Comparison of ENCODE assay signal across 13 cellular contexts in the genomic region with DNA sequence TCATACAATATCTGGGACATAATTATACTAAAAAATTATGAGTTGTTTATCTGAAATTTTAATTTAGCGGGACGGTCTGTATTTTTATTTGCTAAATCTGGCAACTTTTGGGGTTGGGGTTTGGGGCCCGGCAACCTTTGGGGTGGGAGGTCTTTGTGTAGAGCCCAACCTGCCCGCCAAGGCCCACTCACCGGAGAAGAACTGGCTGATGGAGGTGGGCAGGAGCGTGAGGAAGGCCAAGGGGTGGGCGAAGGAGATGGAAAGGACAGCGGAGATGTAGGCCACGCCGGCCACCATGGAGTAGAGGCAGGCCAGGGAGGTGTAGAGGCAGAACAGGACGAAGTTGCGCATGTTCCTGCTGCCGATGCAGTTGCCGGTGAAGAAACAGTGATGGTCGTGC. TPM values are rescaled to one million over a fixed set of nuclear protein-coding genes. Genes with fewer than 3 reads are reported as not detected.
DNase-seq lines count a peak whose midpoint lies in the region; ATAC-seq lines count a peak whose summit lies in the region.
"Had no signal": no experiment of that assay in that cellular context is flagged by ENCODE, and none has a peak within 500 bp of the region (broad histone marks: within the 10 kb centered on the region; RNA-seq: fewer than 3 reads in every experiment).

No MANE protein-coding gene starts in this region.

- ATAC-seq in activated T-helper 17 cell treated with anti-CD3 and anti-CD28 coated beads, Interleukin-2, amount 50 U/mL, for 72 hours (replicated peaks) = no peak
- ATAC-seq in memory B cell (ENCODE audit: low read depth) = no peak
- no peak for ATAC-seq in stimulated activated naive B cell treated with anti-CD40 and anti-IgM and Interleukin-4, amounts not matched to agents 10 μg/mL and 1 μg/mL and 100 μg/mL, for 72 hours (replicated peaks)

- peak overlapping the region; percentile 9 for H3K4me3 Mint-ChIP-seq in T-helper 2 cell treated with Interferon-gamma antibody and Interleukin-4, amounts not matched to agents 5 μg/mL and 100 μg/mL, for 36 hours
- H3K4me3 Mint-ChIP-seq in activated T-helper 17 cell treated with anti-CD3 and anti-CD28 coated beads, Interleukin-2, amount 50 U/mL, for 72 hours = peak overlapping the region; percentile 42
- peak overlapping the region; percentile 69 for H3K4me3 Mint-ChIP-seq in memory B cell
- peak overlapping the region; percentile 67 to 73 for H3K4me3 Mint-ChIP-seq in stimulated activated naive B cell treated with anti-CD40 and anti-IgM and Interleukin-4, amounts not matched to agents 10 μg/mL and 1 μg/mL and 100 μg/mL, for 72 hours

- no peaks in the 10 kb centered on the region for H3K9me3 Mint-ChIP-seq in T-helper 2 cell treated with Interferon-gamma antibody and Interleukin-4, amounts not matched to agents 5 μg/mL and 100 μg/mL, for 36 hours
- no peaks in the 10 kb centered on the region for H3K9me3 Mint-ChIP-seq in activated T-helper 17 cell treated with anti-CD3 and anti-CD28 coated beads, Interleukin-2, amount 50 U/mL, for 72 hours
- no peaks in the 10 kb centered on the region for H3K9me3 Mint-ChIP-seq in memory B cell
- H3K9me3 Mint-ChIP-seq in stimulated activated naive B cell treated with anti-CD40 and anti-IgM and Interleukin-4, amounts not matched to agents 10 μg/mL and 1 μg/mL and 100 μg/mL, for 72 hours = no peaks in the 10 kb centered on the region

- DNase-seq in T-helper 2 cell treated with Interferon-gamma antibody and Interleukin-4, amounts not matched to agents 5 μg/mL and 100 μg/mL, for 36 hours (ENCODE audit: low spot score) = no peak
- DNase-seq in T-helper 2 cell (no peak), memory B cell (ENCODE audit: low spot score in 2 of 2) (no peak), AG20443 (ENCODE audit: low spot score) (no peak), NCI-H187 treated with DMSO at 0.1 percent for 48 hours (lab: John Stamatoyannopoulos, UW) (no peak)
- DNase-seq in stimulated activated naive B cell treated with anti-CD40 and anti-IgM and Interleukin-4, amounts not matched to agents 10 μg/mL and 1 μg/mL and 100 μg/mL, for 72 hours = no peak
- DNase-seq in stimulated activated CD8-positive, alpha-beta memory T cell treated with anti-CD3 and anti-CD28 coated beads, Interleukin-4, amount 100 ng/mL, for 48 hours = no peak
- DNase-seq: foreskin melanocyte, NCI-H524 treated with DMSO at 0.1 percent for 48 hours, thyroid gland had no signal

- no peaks in the 10 kb centered on the region for H3K36me3 Mint-ChIP-seq in T-helper 2 cell treated with Interferon-gamma antibody and Interleukin-4, amounts not matched to agents 5 μg/mL and 100 μg/mL, for 36 hours (ENCODE audit: low read depth)
- no peaks in the 10 kb centered on the region for H3K36me3 Mint-ChIP-seq in activated T-helper 17 cell treated with anti-CD3 and anti-CD28 coated beads, Interleukin-2, amount 50 U/mL, for 72 hours (ENCODE audit: low read depth)
- H3K36me3 Mint-ChIP-seq in memory B cell = no peaks in the 10 kb centered on the region
- peaks cover 0 to 3% of the 10 kb centered on the region in 2 donors for H3K36me3 Mint-ChIP-seq in stimulated activated naive B cell treated with anti-CD40 and anti-IgM and Interleukin-4, amounts not matched to agents 10 μg/mL and 1 μg/mL and 100 μg/mL, for 72 hours

- H3K27ac Mint-ChIP-seq in T-helper 2 cell treated with Interferon-gamma antibody and Interleukin-4, amounts not matched to agents 5 μg/mL and 100 μg/mL, for 36 hours = no peak overlapping the region
- H3K27ac Mint-ChIP-seq in activated T-helper 17 cell treated with anti-CD3 and anti-CD28 coated beads, Interleukin-2, amount 50 U/mL, for 72 hours = no peak overlapping the region
- H3K27ac Mint-ChIP-seq in memory B cell = no peak overlapping the region
- H3K27ac Mint-ChIP-seq in stimulated activated naive B cell treated with anti-CD40 and anti-IgM and Interleukin-4, amounts not matched to agents 10 μg/mL and 1 μg/mL and 100 μg/mL, for 72 hours = no peak overlapping the region

- peaks cover 7% of the 10 kb centered on the region for H3K4me1 Mint-ChIP-seq in T-helper 2 cell treated with Interferon-gamma antibody and Interleukin-4, amounts not matched to agents 5 μg/mL and 100 μg/mL, for 36 hours (ENCODE audit: low read depth)
- peaks cover 1% of the 10 kb centered on the region for H3K4me1 Mint-ChIP-seq in activated T-helper 17 cell treated with anti-CD3 and anti-CD28 coated beads, Interleukin-2, amount 50 U/mL, for 72 hours
- H3K4me1 Mint-ChIP-seq in memory B cell = peaks cover 20% of the 10 kb centered on the region
- H3K4me1 Mint-ChIP-seq in stimulated activated naive B cell treated with anti-CD40 and anti-IgM and Interleukin-4, amounts not matched to agents 10 μg/mL and 1 μg/mL and 100 μg/mL, for 72 hours = peaks cover 23 to 37% of the 10 kb centered on the region in 2 donors

- H3K27me3 Mint-ChIP-seq in T-helper 2 cell treated with Interferon-gamma antibody and Interleukin-4, amounts not matched to agents 5 μg/mL and 100 μg/mL, for 36 hours (ENCODE audit: low read depth) = peaks cover 58% of the 10 kb centered on the region
- H3K27me3 Mint-ChIP-seq in activated T-helper 17 cell treated with anti-CD3 and anti-CD28 coated beads, Interleukin-2, amount 50 U/mL, for 72 hours = peaks cover 64% of the 10 kb centered on the region
- peaks cover 35% of the 10 kb centered on the region for H3K27me3 Mint-ChIP-seq in memory B cell
- peaks cover 77 to 89% of the 10 kb centered on the region in 2 donors for H3K27me3 Mint-ChIP-seq in stimulated activated naive B cell treated with anti-CD40 and anti-IgM and Interleukin-4, amounts not matched to agents 10 μg/mL and 1 μg/mL and 100 μg/mL, for 72 hours

RNA-seq across cellular contexts. Expression of gene ZDHHC22, which starts 2.6 kb away (rescaled TPM):
- total RNA-seq in activated T-helper 17 cell treated with anti-CD3 and anti-CD28 coated beads, Interleukin-2, amount 50 U/mL, for 72 hours = not detected
- total RNA-seq: breast epithelium, epithelial cell of proximal tubule, thyroid gland had no signal

RNA-seq across cellular contexts. Expression of gene CIPC, which starts 41.0 kb away (rescaled TPM):
- total RNA-seq in activated T-helper 17 cell treated with anti-CD3 and anti-CD28 coated beads, Interleukin-2, amount 50 U/mL, for 72 hours = 10 to 100 TPM in 1 of 2 donors, 1 to 10 TPM in 1; 8.5 to 11.8 TPM

RNA-seq across cellular contexts. Expression of gene TMEM63C, which starts 42.6 kb away (rescaled TPM):
- total RNA-seq in activated T-helper 17 cell treated with anti-CD3 and anti-CD28 coated beads, Interleukin-2, amount 50 U/mL, for 72 hours = under 1 TPM; 0.04 to 0.64 TPM

Comparison
In these comparisons a context has a peak if more than half of its experiments do, and no peak if none do; other contexts are left out.
1. H3K4me3 Mint-ChIP-seq: peak in every context shown above with its lines; median percentile 70 in stimulated activated naive B cell treated with anti-CD40 and anti-IgM and Interleukin-4, amounts not matched to agents 10 μg/mL and 1 μg/mL and 100 μg/mL, for 72 hours; 69 in memory B cell; 42 in activated T-helper 17 cell treated with anti-CD3 and anti-CD28 coated beads, Interleukin-2, amount 50 U/mL, for 72 hours; 9 in T-helper 2 cell treated with Interferon-gamma antibody and Interleukin-4, amounts not matched to agents 5 μg/mL and 100 μg/mL, for 36 hours.